17 cellular contexts compared by ENCODE assay signal in genomic region chr15:70783610-70784021, GRCh38. TPM values are rescaled to one million over a fixed set of nuclear protein-coding genes. Genes with fewer than 3 reads are reported as not detected.
A peak's percentile ranks its signal among the peaks of the same experiment; 100 is the strongest.
DNase-seq lines count a peak whose midpoint lies in the region; ATAC-seq, FAIRE-seq and TF ChIP-seq lines count a peak whose summit lies in the region.
"Had no signal": no experiment of that assay in that cellular context is flagged by ENCODE, and none has a peak within 500 bp of the region (broad histone marks: within the 10 kb centered on the region; RNA-seq: fewer than 3 reads in every experiment).

No MANE protein-coding gene starts in this region.

- H2BK120ac ChIP-seq in IMR-90 (ENCODE audit: low read depth, low read length), result peak overlapping the region; percentile 52

- H3K27ac ChIP-seq in IMR-90 (ENCODE audit: insufficient read depth, low read length), result no peak overlapping the region
- no peak overlapping the region for H3K27ac ChIP-seq in astrocyte (ENCODE audit: low read depth, low read length)
- H3K27ac ChIP-seq in hepatocyte, result peak overlapping the region; percentile 63
- H3K27ac ChIP-seq: heart left ventricle, ovary had no signal

- H3K9me3 ChIP-seq in IMR-90 (ENCODE audit: control insufficient read depth, insufficient read depth, low read length), result no peaks in the 10 kb centered on the region
- no peaks in the 10 kb centered on the region for H3K9me3 ChIP-seq in astrocyte (ENCODE audit: insufficient read depth, low read depth, low read length)
- H3K9me3 ChIP-seq in hepatocyte (ENCODE audit: low read depth), result no peaks in the 10 kb centered on the region
- H3K9me3 ChIP-seq: heart left ventricle, ovary had no signal

- H2AFZ ChIP-seq in IMR-90 (replicated peaks; ENCODE audit: low read length, poor library complexity) (no peak overlapping the region), astrocyte (ENCODE audit: low read depth, low read length) (no peak overlapping the region), hepatocyte (no peak overlapping the region)

- no peak overlapping the region; the same call in 1 of the 2 replicates for H3K14ac ChIP-seq in IMR-90 (replicated peaks; ENCODE audit: low read depth, low read length)

- no peaks in the 10 kb centered on the region for H3K36me3 Mint-ChIP-seq in astrocyte (ENCODE audit: low read depth, unreplicated experiment)

- no peak for FAIRE-seq in astrocyte (lab: Jason Lieb, UNC)
- FAIRE-seq: GM12892, H54 had no signal

- H4K8ac ChIP-seq in IMR-90 (ENCODE audit: low read depth in 2 of 2, low read length in 2 of 2), result no peak overlapping the region

- H3K4me3 Mint-ChIP-seq in astrocyte (ENCODE audit: unreplicated experiment), result no peak overlapping the region

- CTCF ChIA-PET in IMR-90 (lab: Yijun Ruan, JAX), result interaction anchor here (0.6 to 0.9 kb wide), 2 partner anchors 91 to 110 kb away, joined by 3 read pairs; no protein-coding TSS in a partner anchor

- H3K4me2 ChIP-seq in IMR-90 (ENCODE audit: low read depth, low read length), result peak overlapping the region; percentile 72; the same call in 1 of the 2 replicates
- H3K4me2 ChIP-seq in astrocyte (ENCODE audit: low read length), result peak overlapping the region; percentile 39
- H3K4me2 ChIP-seq in hepatocyte, result peak overlapping the region; percentile 45

- TF ChIP-seq CTCF in IMR-90 (conservative IDR thresholded peaks at IDR 0.05; ENCODE audit: low read depth, low read length) (no peak), astrocyte (IDR thresholded peaks at IDR 0.05; ENCODE audit: insufficient read depth, low read depth, low read length) (no peak), hepatocyte (IDR thresholded peaks at IDR 0.05; ENCODE audit: poor library complexity) (no peak)

- H4K5ac ChIP-seq in IMR-90 (ENCODE audit: low read depth, low read length), result no peak overlapping the region; the same call in 1 of the 2 replicates

- H3K79me1 ChIP-seq in IMR-90 (ENCODE audit: low read depth in 1 of 2, low read length in 2 of 2), result peaks cover 7 to 40% of the 10 kb centered on the region in 2 experiments; a peak in 3 of 4 replicates

- peak overlapping the region; percentile 18 for H2BK20ac ChIP-seq in IMR-90 (ENCODE audit: low read depth, low read length)

- peak overlapping the region; percentile 33; the same call in 1 of the 2 replicates for H2AK5ac ChIP-seq in IMR-90 (ENCODE audit: low read depth, low read length)

- H3K27me3 Mint-ChIP-seq in astrocyte (ENCODE audit: low read depth, unreplicated experiment), result no peaks in the 10 kb centered on the region

- no peaks in the 10 kb centered on the region for H3K9me3 Mint-ChIP-seq in astrocyte (ENCODE audit: unreplicated experiment)

- BruUV-seq in IMR-90 (replicated peaks; lab: Mats Ljungman, UMichigan), result no TSS peak

- peak; percentile 61 for DNase-seq in A172 (ENCODE audit: low spot score)
- peak; percentile 81 for DNase-seq in IMR-90
- peak; percentile 75 for DNase-seq in astrocyte (ENCODE audit: low read depth)
- peak; percentile 69 for DNase-seq in hepatocyte (ENCODE audit: low spot score)
- no peak for DNase-seq in amygdala (lab: John Stamatoyannopoulos, UW)
- no peak for DNase-seq in GOT3 (lab: John Stamatoyannopoulos, UW)
- no peak for DNase-seq in NCI-H1092 treated with DMSO at 0.1 percent for 48 hours (lab: John Stamatoyannopoulos, UW)
- DNase-seq: activated CD4-positive, alpha-beta T cell treated with anti-CD3 and anti-CD28 coated beads, Interleukin-2, amount 50 U/mL, for 4 hours; activated effector memory CD4-positive, alpha-beta T cell treated with Interleukin-2 at 50 U/mL for 16 hours; heart left ventricle; NCI-H1436 treated with DMSO at 0.1 percent for 48 hours; NCI-H774; ovary had no signal

- H3K9ac ChIP-seq in IMR-90 (ENCODE audit: low read depth, low read length), result no peak overlapping the region
- no peak overlapping the region for H3K9ac ChIP-seq in astrocyte (ENCODE audit: low read length)

- H3K27me3 ChIP-seq in IMR-90 (ENCODE audit: control insufficient read depth, insufficient read depth, low read length) (no peaks in the 10 kb centered on the region), astrocyte (ENCODE audit: insufficient read depth, low read length) (no peaks in the 10 kb centered on the region), hepatocyte (no peaks in the 10 kb centered on the region)
- H3K27me3 ChIP-seq: heart left ventricle, ovary had no signal

- TF ChIP-seq POLR2A in IMR-90 (IDR thresholded peaks at IDR 0.05; ENCODE audit: low read depth, low read length), result no peak

- H4K91ac ChIP-seq in IMR-90 (ENCODE audit: insufficient read depth, low read depth, low read length), result peak overlapping the region; percentile 18; the same call in 1 of the 2 replicates

- H3K4me3 ChIP-seq in IMR-90 (ENCODE audit: insufficient read depth, low read depth, low read length) (no peak overlapping the region), astrocyte (ENCODE audit: insufficient read depth, low read depth, low read length) (no peak overlapping the region), hepatocyte (no peak overlapping the region)
- H3K4me3 ChIP-seq: heart left ventricle, lung, ovary had no signal

- H3K79me2 ChIP-seq in astrocyte (ENCODE audit: insufficient read depth, low read length) (no peaks in the 10 kb centered on the region), hepatocyte (no peaks in the 10 kb centered on the region)

- peak; percentile 55 for ATAC-seq in IMR-90 (ENCODE audit: low read depth)
- ATAC-seq in GM18870 (IDR thresholded peaks at IDR 0.05; ENCODE audit: unreplicated experiment), result no peak
- ATAC-seq: heart left ventricle had no signal

- peak overlapping the region; percentile 1 for H3K4ac ChIP-seq in IMR-90 (ENCODE audit: low read depth, low read length)

- no peak for TF ChIP-seq RAD21 in IMR-90 (IDR thresholded peaks at IDR 0.05; ENCODE audit: low read length)

- H2AK9ac ChIP-seq in IMR-90 (replicated peaks; ENCODE audit: low read depth, low read length, poor library complexity), result no peak overlapping the region

- dilution Hi-C loops in IMR-90 (cut with HindIII; ENCODE audit: low sequenced_read_pairs, unreplicated experiment), result no loop called here

- H3K9me2 ChIP-seq in hepatocyte (replicated peaks; ENCODE audit: insufficient read depth), result no peaks in the 10 kb centered on the region

- peaks cover 36% of the 10 kb centered on the region for H3K9me1 ChIP-seq in IMR-90 (ENCODE audit: insufficient read depth, low read length)

- no peak overlapping the region for H3K27ac Mint-ChIP-seq in astrocyte (ENCODE audit: unreplicated experiment)

- 0 out of 2 replicates have a peak overlapping the region, but pooled peaks have one; percentile 23 for H3K18ac ChIP-seq in IMR-90 (ENCODE audit: low read depth, low read length)

- peak overlapping the region; percentile 38 for H2BK5ac ChIP-seq in IMR-90 (ENCODE audit: low read depth, low read length, poor library complexity, severe bottlenecking)

- H3K4me1 Mint-ChIP-seq in astrocyte (ENCODE audit: low read depth, unreplicated experiment), result peaks cover 29% of the 10 kb centered on the region

- intact Hi-C loops in IMR-90 (cut with micrococcal nuclease), result no loop called here

- no peak overlapping the region; the same call in 1 of the 2 replicates for H3K23ac ChIP-seq in IMR-90 (ENCODE audit: low read depth, low read length)

- peaks cover 21% of the 10 kb centered on the region for H3K4me1 ChIP-seq in IMR-90 (ENCODE audit: control insufficient read depth, insufficient read depth, low read length)
- H3K4me1 ChIP-seq in astrocyte (ENCODE audit: insufficient read depth, low read length), result peaks cover 24% of the 10 kb centered on the region
- H3K4me1 ChIP-seq in hepatocyte (ENCODE audit: insufficient read depth), result peaks cover 15% of the 10 kb centered on the region

- 100% methylated on average over 1 of the region's 6 CpGs; no CpG with 5 or more reads in 1 of the 2 experiments for WGBS in IMR-90 (ENCODE audit: extremely low coverage in 2 of 2, insufficient read length in 1 of 2), 2 experiments
- 38% methylated on average over 6 of the region's 6 CpGs for WGBS in hepatocyte (ENCODE audit: low lambda C conversion rate, missing lambda C conversion rate)

- no peak overlapping the region for H3K56ac ChIP-seq in IMR-90 (ENCODE audit: extremely low read depth, insufficient read depth, low read length)

- H3K36me3 ChIP-seq in IMR-90 (ENCODE audit: control insufficient read depth, insufficient read depth, low read length) (no peaks in the 10 kb centered on the region), astrocyte (ENCODE audit: insufficient read depth, low read length) (no peaks in the 10 kb centered on the region), hepatocyte (replicated peaks; ENCODE audit: insufficient read depth, low read depth) (no peaks in the 10 kb centered on the region)
- H3K36me3 ChIP-seq: heart left ventricle, ovary had no signal

- in situ Hi-C loops in IMR-90 (cut with MboI; ENCODE audit: low sequenced_read_pairs), result no loop called here

- POLR2A ChIA-PET in IMR-90 (lab: Charles Lee; ENCODE audit: unreplicated experiment), result interaction anchor here (0.6 kb wide), 1 partner anchor 17 kb away, joined by 3 read pairs; no protein-coding TSS in a partner anchor

- H4K20me1 ChIP-seq in IMR-90 (ENCODE audit: insufficient read depth, low read length) (no peaks in the 10 kb centered on the region), astrocyte (ENCODE audit: insufficient read depth, low read length) (no peaks in the 10 kb centered on the region), hepatocyte (ENCODE audit: insufficient read depth, poor library complexity, severe bottlenecking) (no peaks in the 10 kb centered on the region)

- H2BK15ac ChIP-seq in IMR-90 (ENCODE audit: low read depth, low read length), result peak overlapping the region; percentile 60; the same call in 2 of the 3 replicates

TF ChIP-seq in IMR-90, 13 proteins besides CTCF, POLR2A, EP300 and RAD21 (continues in another document):
- peak; percentile 71 for TF ChIP-seq FOS (IDR thresholded peaks at IDR 0.05; ENCODE audit: low read depth, low read length)
- no peak for TF ChIP-seq CEBPB (IDR thresholded peaks at IDR 0.05; ENCODE audit: low read depth, low read length)
- no peak for TF ChIP-seq MAFK (IDR thresholded peaks at IDR 0.05; ENCODE audit: low read depth, low read length)
- no peak for TF ChIP-seq RFX5 (IDR thresholded peaks at IDR 0.05; ENCODE audit: low read depth, low read length)

RNA-seq across cellular contexts. Expression of gene UACA, which starts 20.3 kb away (rescaled TPM):
- 16.8 and 18.6 TPM in 2 replicates for total RNA-seq in A172 (2014; rRNA removed; shearing (Covaris generic))
- total RNA-seq in IMR-90 (2012; rRNA removed) (505 and 507 TPM in 2 replicates), astrocyte (168 and 200 TPM in 2 replicates), hepatocyte (46.4 and 46.7 TPM in 2 replicates)
- polyA plus RNA-seq in IMR-90 (2012; rRNA removed) (127 and 156 TPM in 2 replicates), hepatocyte (45.4 and 58.7 TPM in 2 replicates)
- 34.2 and 47.8 TPM in 2 replicates for polyA plus RNA-seq in IMR-90 (2012; cell fraction: cytosol; rRNA removed)
- 121 and 277 TPM in 2 replicates for polyA plus RNA-seq in IMR-90 (2012; cell fraction: nucleus; rRNA removed; ENCODE audit: low replicate concordance)

Comparison
In these comparisons a context has a peak if more than half of its experiments do, and no peak if none do; other contexts are left out.
1. DNase-seq: peak in A172 (single experiment), IMR-90 (single experiment), astrocyte (single experiment) and hepatocyte (single experiment); none in amygdala (0 of 56), GOT3 (single experiment) and NCI-H1092 treated with DMSO at 0.1 percent for 48 hours (single experiment).
2. Peak in every context shown above with its lines, with median percentiles within 50 percentile points of each other: H3K4me2 ChIP-seq.